ENCODE assay signal across 13 cellular contexts in the genomic region with DNA sequence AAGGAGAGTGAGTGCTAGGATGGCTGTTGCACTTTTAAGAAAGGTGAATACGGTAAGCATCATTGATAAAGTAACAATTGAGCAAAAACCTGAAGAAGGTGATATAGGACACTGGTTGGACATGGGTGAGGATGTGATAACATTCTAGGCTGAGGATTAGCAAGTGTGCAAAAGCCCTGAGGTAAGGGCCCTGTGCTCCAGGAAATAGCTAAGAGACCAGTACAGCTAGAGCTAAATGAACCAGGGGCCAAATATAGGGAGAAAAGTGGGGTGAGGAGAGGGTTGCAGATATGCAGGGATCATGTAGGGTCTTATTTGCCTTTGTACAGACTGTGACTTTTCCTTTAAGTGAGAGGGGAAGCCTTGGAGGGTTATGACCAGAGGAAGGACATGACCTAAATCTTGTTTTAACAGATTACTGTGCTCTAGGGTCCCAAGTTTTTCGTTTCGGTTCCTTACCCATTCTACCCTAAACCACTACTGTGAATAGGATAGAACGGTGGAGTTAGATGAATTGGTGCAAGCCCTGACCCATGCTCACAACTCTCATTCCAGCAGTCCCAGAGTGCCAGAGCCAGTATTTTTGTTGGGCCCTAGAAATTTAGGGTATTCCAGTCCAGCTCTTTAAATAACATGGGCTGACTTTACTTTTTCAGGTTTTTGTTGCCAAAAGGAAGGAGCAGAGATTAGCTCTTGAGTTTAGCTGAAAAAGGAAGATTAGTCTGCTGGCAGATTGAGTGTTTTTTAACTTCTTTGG. TPM values are rescaled to one million over a fixed set of nuclear protein-coding genes. Genes with fewer than 3 reads are reported as not detected.
A peak's percentile ranks its signal among the peaks of the same experiment; 100 is the strongest.
DNase-seq lines count a peak whose midpoint lies in the region; ATAC-seq and TF ChIP-seq lines count a peak whose summit lies in the region.
"Had no signal": no experiment of that assay in that cellular context is flagged by ENCODE, and none has a peak within 500 bp of the region (broad histone marks: within the 10 kb centered on the region; RNA-seq: fewer than 3 reads in every experiment).

No MANE protein-coding gene starts in this region.

- H3K36me3 ChIP-seq in BLaER1, result peaks cover 33% of the 10 kb centered on the region

- no peak overlapping the region for H3K4me3 Mint-ChIP-seq in endothelial cell (ENCODE audit: unreplicated experiment)
- peak overlapping the region; percentile 54 for H3K4me3 Mint-ChIP-seq in natural killer cell treated with Interleukin-12 subunit alpha and Interleukin-12 subunit beta and Interleukin-15 and Interleukin-18, amount 100 ng/mL, for 72 hours

- H3K36me3 Mint-ChIP-seq in endothelial cell (ENCODE audit: low read depth, unreplicated experiment), result peaks cover 3% of the 10 kb centered on the region
- H3K36me3 Mint-ChIP-seq in natural killer cell treated with Interleukin-12 subunit alpha and Interleukin-12 subunit beta and Interleukin-15 and Interleukin-18, amount 100 ng/mL, for 72 hours, result no peaks in the 10 kb centered on the region

- H3K27ac ChIP-seq in BLaER1, result peak overlapping the region; percentile 2; the same call in 1 of the 2 replicates
- H3K27ac ChIP-seq: C4-2B had no signal

- no peaks in the 10 kb centered on the region for H3K9me3 ChIP-seq in BLaER1

- peak overlapping the region; percentile 57 for H3K4me2 ChIP-seq in BLaER1

- peaks cover 36% of the 10 kb centered on the region for H3K4me1 ChIP-seq in BLaER1

- peak; percentile 45 for ATAC-seq in HG02870 (IDR thresholded peaks at IDR 0.05; ENCODE audit: unreplicated experiment)
- ATAC-seq in natural killer cell treated with Interleukin-12 subunit alpha and Interleukin-12 subunit beta and Interleukin-15 and Interleukin-18, amount 100 ng/mL, for 72 hours, result peak; percentile 66 to 69

- no peaks in the 10 kb centered on the region for H3K27me3 ChIP-seq in BLaER1

- no peaks in the 10 kb centered on the region for H3K9me3 Mint-ChIP-seq in endothelial cell (ENCODE audit: unreplicated experiment)
- no peaks in the 10 kb centered on the region for H3K9me3 Mint-ChIP-seq in natural killer cell treated with Interleukin-12 subunit alpha and Interleukin-12 subunit beta and Interleukin-15 and Interleukin-18, amount 100 ng/mL, for 72 hours

- no peak overlapping the region; the same call in 1 of the 2 replicates for H3K9ac ChIP-seq in BLaER1

- no peak overlapping the region for H3K4me3 ChIP-seq in BLaER1

- peaks cover 31% of the 10 kb centered on the region for H3K4me1 Mint-ChIP-seq in endothelial cell (ENCODE audit: unreplicated experiment)
- peaks cover 46 to 66% of the 10 kb centered on the region in 2 donors for H3K4me1 Mint-ChIP-seq in natural killer cell treated with Interleukin-12 subunit alpha and Interleukin-12 subunit beta and Interleukin-15 and Interleukin-18, amount 100 ng/mL, for 72 hours (ENCODE audit: low read depth in 2 of 2)

- H3K27me3 Mint-ChIP-seq in endothelial cell (ENCODE audit: unreplicated experiment), result no peaks in the 10 kb centered on the region
- H3K27me3 Mint-ChIP-seq in natural killer cell treated with Interleukin-12 subunit alpha and Interleukin-12 subunit beta and Interleukin-15 and Interleukin-18, amount 100 ng/mL, for 72 hours, result no peaks in the 10 kb centered on the region

- peaks cover 100% of the 10 kb centered on the region for H4K20me1 ChIP-seq in BLaER1

- TF ChIP-seq CTCF in endothelial cell (IDR thresholded peaks at IDR 0.05; ENCODE audit: unreplicated experiment), result no peak

- H3K27ac Mint-ChIP-seq in endothelial cell (ENCODE audit: unreplicated experiment), result peak overlapping the region; percentile 73
- H3K27ac Mint-ChIP-seq in natural killer cell treated with Interleukin-12 subunit alpha and Interleukin-12 subunit beta and Interleukin-15 and Interleukin-18, amount 100 ng/mL, for 72 hours, result peak overlapping the region; percentile 37 to 56

- DNase-seq in endothelial cell (ENCODE audit: low spot score) (no peak), NCI-H1048 (lab: John Stamatoyannopoulos, UW) (no peak), NCI-H748 (lab: John Stamatoyannopoulos, UW; ENCODE audit: unreplicated experiment) (no peak), AG08396 (ENCODE audit: low spot score) (no peak), T-helper 1 cell (no peak)
- DNase-seq in natural killer cell treated with Interleukin-12 subunit alpha and Interleukin-12 subunit beta and Interleukin-15 and Interleukin-18, amount 100 ng/mL, for 72 hours (ENCODE audit: low spot score), result no peak
- DNase-seq: H7, NCI-H1930 had no signal

RNA-seq across cellular contexts. Expression of gene MAPK14, which starts 10.7 kb away (rescaled TPM):
- total RNA-seq in endothelial cell (ENCODE audit: unreplicated experiment), result 73.2 TPM
- total RNA-seq in natural killer cell treated with Interleukin-12 subunit alpha and Interleukin-12 subunit beta and Interleukin-15 and Interleukin-18, amount 100 ng/mL, for 72 hours, result 10 to 100 TPM; 68.4 to 71.4 TPM

RNA-seq across cellular contexts. Expression of gene SLC26A8, which starts 13.9 kb away (rescaled TPM):
- total RNA-seq in endothelial cell (ENCODE audit: unreplicated experiment), result 0.97 TPM
- under 1 TPM in 1 of 2 donors, not detected in 1; 0.33 TPM for total RNA-seq in natural killer cell treated with Interleukin-12 subunit alpha and Interleukin-12 subunit beta and Interleukin-15 and Interleukin-18, amount 100 ng/mL, for 72 hours
- total RNA-seq: bronchial epithelial cell, fibroblast of villous mesenchyme had no signal
